Comparison of ENCODE assay signal across 8 cellular contexts in the genomic region with DNA sequence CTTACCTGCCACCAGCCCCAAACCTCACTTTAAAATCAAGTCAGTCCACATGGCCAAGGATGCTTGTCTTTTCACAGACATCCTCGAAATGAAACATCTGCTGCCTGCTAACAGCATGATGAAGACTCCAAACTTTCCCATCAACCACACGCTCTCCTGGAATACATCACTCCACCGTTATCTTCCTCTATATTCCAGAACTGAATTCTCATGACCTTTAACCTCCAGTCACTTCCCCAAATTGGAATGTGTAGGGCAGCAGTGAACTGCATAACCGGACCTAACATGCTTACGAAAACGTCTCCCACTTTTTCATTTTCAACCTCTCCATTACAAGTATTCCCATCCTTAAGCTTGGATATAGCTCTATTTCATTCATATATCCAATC. TPM values are rescaled to one million over a fixed set of nuclear protein-coding genes. Genes with fewer than 3 reads are reported as not detected.
DNase-seq lines count a peak whose midpoint lies in the region; ATAC-seq and TF ChIP-seq lines count a peak whose summit lies in the region.

No MANE protein-coding gene starts in this region.

- H3K36me3 ChIP-seq in DOHH2 (ENCODE audit: control insufficient read depth, low read length) (no peaks in the 10 kb centered on the region), ectodermal cell (ENCODE audit: control insufficient read depth, insufficient read depth, low read length) (no peaks in the 10 kb centered on the region)

- H3K27me3 Mint-ChIP-seq in osteocyte (ENCODE audit: unreplicated experiment) = peaks cover 6% of the 10 kb centered on the region

- H3K4me3 ChIP-seq in DOHH2 (ENCODE audit: low read length) = peak overlapping the region; percentile 82
- peak overlapping the region; percentile 36 for H3K4me3 ChIP-seq in ectodermal cell (ENCODE audit: insufficient read depth, low read depth, low read length)

- no peak overlapping the region for H3K27ac Mint-ChIP-seq in osteocyte (ENCODE audit: unreplicated experiment)

- H3K36me3 Mint-ChIP-seq in osteocyte (ENCODE audit: unreplicated experiment) = no peaks in the 10 kb centered on the region

- WGBS in ectodermal cell, 2 experiments = 40 to 54% methylated on average over 6 of the region's 6 CpGs

- H3K79me2 ChIP-seq in DOHH2 (ENCODE audit: control insufficient read depth, low read length) = no peaks in the 10 kb centered on the region

- H3K27me3 ChIP-seq in DOHH2 (ENCODE audit: control insufficient read depth, low read length) = no peaks in the 10 kb centered on the region
- no peaks in the 10 kb centered on the region for H3K27me3 ChIP-seq in ectodermal cell (ENCODE audit: control insufficient read depth, insufficient read depth, low read length, poor library complexity, severe bottlenecking)

- DNase-seq in NCI-H460 (ENCODE audit: extremely low read depth, low read depth) = peak; percentile 85
- DNase-seq in osteocyte (ENCODE audit: extremely low spot score, unreplicated experiment) = no peak
- DNase-seq in HuH-7 (ENCODE audit: low spot score) = no peak
- DNase-seq in mesenteric fat pad (ENCODE audit: low spot score) = no peak

- H3K4me3 Mint-ChIP-seq in osteocyte (ENCODE audit: unreplicated experiment) = peak overlapping the region; percentile 81

- no peaks in the 10 kb centered on the region for H4K20me1 ChIP-seq in DOHH2 (ENCODE audit: control insufficient read depth, insufficient read depth, low read depth, low read length)

- H3F3A ChIP-seq in DOHH2 (ENCODE audit: control insufficient read depth, insufficient read depth) = no peaks in the 10 kb centered on the region

- TF ChIP-seq CTCF in DOHH2 (IDR thresholded peaks at IDR 0.05; ENCODE audit: low read depth, low read length, poor library complexity, severe bottlenecking) (no peak), osteocyte (IDR thresholded peaks at IDR 0.05) (no peak)

- no peaks in the 10 kb centered on the region for H3K9me3 Mint-ChIP-seq in osteocyte (ENCODE audit: unreplicated experiment)

- peak overlapping the region; percentile 90 for H3K4me2 ChIP-seq in DOHH2 (ENCODE audit: low read length)

- no peaks in the 10 kb centered on the region for H3K9me2 ChIP-seq in DOHH2 (replicated peaks; ENCODE audit: control insufficient read depth, low read length)

- no peaks in the 10 kb centered on the region for H3K9me3 ChIP-seq in DOHH2 (ENCODE audit: control insufficient read depth, insufficient read depth, low read length)
- H3K9me3 ChIP-seq in ectodermal cell (ENCODE audit: control insufficient read depth, low read length) = no peaks in the 10 kb centered on the region

- H3K4me1 ChIP-seq in DOHH2 (ENCODE audit: control insufficient read depth, low read length) (peaks cover 28% of the 10 kb centered on the region), ectodermal cell (ENCODE audit: control insufficient read depth, insufficient read depth, low read length) (no peaks in the 10 kb centered on the region)

- no peak for ATAC-seq in GM18519 (IDR thresholded peaks at IDR 0.05; ENCODE audit: low FRiP score, unreplicated experiment)
- ATAC-seq in GM19023 (IDR thresholded peaks at IDR 0.05; ENCODE audit: unreplicated experiment) = no peak

- H3K4me1 Mint-ChIP-seq in osteocyte (ENCODE audit: unreplicated experiment) = peaks cover 4% of the 10 kb centered on the region

- H3K27ac ChIP-seq in DOHH2 (ENCODE audit: low read depth, low read length) = peak overlapping the region; percentile 8; the same call in 1 of the 2 replicates
- H3K27ac ChIP-seq in ectodermal cell (ENCODE audit: insufficient read depth, low read depth, low read length, poor library complexity, severe bottlenecking) = no peak overlapping the region

RNA-seq across cellular contexts. Expression of a gene that starts 30.7 kb away (rescaled TPM):
- total RNA-seq in NCI-H460 (2014; rRNA removed; shearing (Covaris generic)) = 29.1 and 29.5 TPM in 2 replicates
- polyA plus RNA-seq in NCI-H460 (2014; cell fraction: nucleus; rRNA removed) = 8.6 and 9.6 TPM in 2 replicates
- polyA plus RNA-seq in ectodermal cell (2013, experiment 1 of 4) = 6.0 TPM
- 5.0 TPM for polyA plus RNA-seq in ectodermal cell (2013, experiment 2 of 4)
- 4.0 TPM for polyA plus RNA-seq in ectodermal cell (2013, experiment 3 of 4)
- 3.8 TPM for polyA plus RNA-seq in ectodermal cell (2013, experiment 4 of 4)
- 6.3 and 8.8 TPM in 2 replicates for total RNA-seq in osteocyte
- total RNA-seq in mesenteric fat pad = 8.0 TPM

RNA-seq across cellular contexts. Expression of a gene that starts 47.3 kb away (rescaled TPM):
- total RNA-seq in NCI-H460 (2014; rRNA removed; shearing (Covaris generic)) = 51.6 and 57.0 TPM in 2 replicates
- polyA plus RNA-seq in NCI-H460 (2014; cell fraction: nucleus; rRNA removed) = 67.0 and 69.3 TPM in 2 replicates
- 51.4 TPM for polyA plus RNA-seq in ectodermal cell (2013, experiment 1 of 4)
- 51.6 TPM for polyA plus RNA-seq in ectodermal cell (2013, experiment 2 of 4)
- 42.9 TPM for polyA plus RNA-seq in ectodermal cell (2013, experiment 3 of 4)
- 41.3 TPM for polyA plus RNA-seq in ectodermal cell (2013, experiment 4 of 4)
- total RNA-seq in osteocyte (66.8 and 73.9 TPM in 2 replicates), mesenteric fat pad (70.9 TPM)
